ENCODE assay signal across 28 cellular contexts in the genomic region with DNA sequence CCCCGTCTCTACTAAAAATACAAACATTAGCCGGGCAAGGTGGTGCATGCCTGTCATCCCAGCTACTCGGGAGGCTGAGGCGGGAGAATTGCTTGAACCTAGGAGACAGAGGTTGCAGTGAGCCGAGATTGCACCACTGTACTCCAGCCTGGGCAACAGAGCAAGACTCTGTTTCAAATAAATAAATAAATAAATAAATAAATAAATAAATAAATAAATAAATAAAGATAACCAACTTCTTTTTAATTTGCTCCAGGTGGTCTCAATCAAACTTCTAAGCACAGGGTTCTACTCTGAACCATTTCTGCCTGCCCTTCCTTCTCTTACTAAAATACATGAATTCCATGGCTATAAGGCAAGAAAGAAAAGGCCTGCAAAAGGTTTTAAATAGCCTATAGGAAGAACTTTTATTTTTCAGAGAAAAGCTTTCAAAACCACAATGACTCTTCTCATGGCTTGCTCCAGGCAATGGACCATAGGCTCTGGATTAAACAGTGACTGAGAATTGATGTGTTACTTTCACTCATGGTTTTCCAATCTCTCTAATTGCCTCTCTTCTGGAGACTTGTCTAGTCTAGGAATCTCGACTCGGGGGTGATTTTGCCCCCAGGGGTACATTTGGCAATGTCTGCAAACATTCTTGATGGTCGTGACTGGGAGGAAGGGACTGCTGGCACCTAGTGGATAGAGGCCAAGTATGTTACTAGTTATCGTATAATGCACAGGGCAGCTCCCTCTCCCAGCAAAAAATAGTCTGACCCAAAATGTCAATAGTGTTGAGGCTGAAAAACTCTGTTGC.
"Had no signal": no experiment of that assay in that cellular context is flagged by ENCODE, and none has a peak within 500 bp of the region (broad histone marks: within the 10 kb centered on the region; RNA-seq: fewer than 3 reads in every experiment).

No MANE protein-coding gene starts in this region.

- H3K36me3 ChIP-seq: SJSA1 had no signal

- H3K27ac ChIP-seq: body of pancreas, RWPE1, SJSA1 had no signal

- H3K4me3 Mint-ChIP-seq: activated CD8-positive, alpha-beta T cell treated with anti-CD3 and anti-CD28 coated beads, Interleukin-2, amount 10 ng/mL, durations not matched to agents 7 days and 5 days; activated naive CD4-positive, alpha-beta T cell treated with anti-CD3 and anti-CD28 coated beads, Interleukin-2, amount 50 U/mL, for 24 hours; activated T-helper 1 cell treated with anti-CD3 and anti-CD28 coated beads, Interleukin-12 subunit alpha, Interleukin-12 subunit beta, Interleukin-2, Interleukin-4 antibody, amounts not matched to agents 30 ng/mL and 10 ng/mL and 1 ng/mL, durations not matched to agents 14 hours and 24 hours and 36 hours; T-helper 2 cell treated with Interferon-gamma antibody and Interleukin-4, amounts not matched to agents 5 μg/mL and 100 μg/mL, for 36 hours had no signal

- H3K27ac Mint-ChIP-seq: activated CD8-positive, alpha-beta T cell treated with anti-CD3 and anti-CD28 coated beads, Interleukin-2, amount 10 ng/mL, durations not matched to agents 7 days and 5 days; activated naive CD4-positive, alpha-beta T cell treated with anti-CD3 and anti-CD28 coated beads, Interleukin-2, amount 50 U/mL, for 24 hours; activated T-helper 1 cell treated with anti-CD3 and anti-CD28 coated beads, Interleukin-12 subunit alpha, Interleukin-12 subunit beta, Interleukin-2, Interleukin-4 antibody, amounts not matched to agents 30 ng/mL and 10 ng/mL and 1 ng/mL, durations not matched to agents 14 hours and 24 hours and 36 hours; T-helper 2 cell treated with Interferon-gamma antibody and Interleukin-4, amounts not matched to agents 5 μg/mL and 100 μg/mL, for 36 hours had no signal

- H3K4me1 Mint-ChIP-seq: activated naive CD4-positive, alpha-beta T cell treated with anti-CD3 and anti-CD28 coated beads, Interleukin-2, amount 50 U/mL, for 24 hours had no signal

- H3K4me3 ChIP-seq: body of pancreas, K562, SJSA1 had no signal

- H3K36me3 Mint-ChIP-seq: activated naive CD4-positive, alpha-beta T cell treated with anti-CD3 and anti-CD28 coated beads, Interleukin-2, amount 50 U/mL, for 24 hours had no signal

- H3K9me3 Mint-ChIP-seq: activated naive CD4-positive, alpha-beta T cell treated with anti-CD3 and anti-CD28 coated beads, Interleukin-2, amount 50 U/mL, for 24 hours; T-helper 2 cell treated with Interferon-gamma antibody and Interleukin-4, amounts not matched to agents 5 μg/mL and 100 μg/mL, for 36 hours had no signal

- H3K9me3 ChIP-seq: body of pancreas, SJSA1 had no signal

- H3K27me3 ChIP-seq: body of pancreas, SJSA1 had no signal

- H3K4me1 ChIP-seq: SJSA1 had no signal

- DNase-seq: activated CD4-positive, alpha-beta T cell treated with anti-CD3 and anti-CD28 coated beads for 48 hours; activated CD4-positive, alpha-beta T cell treated with anti-CD3 and anti-CD28 coated beads, Interleukin-2, amount 50 U/mL, for 4 hours; activated CD8-positive, alpha-beta memory T cell treated with anti-CD3 and anti-CD28 coated beads, Interleukin-2, amount 50 U/mL, for 48 hours; activated CD8-positive, alpha-beta T cell treated with anti-CD3 and anti-CD28 coated beads, Interleukin-2, amount 10 ng/mL, durations not matched to agents 7 days and 5 days; activated effector memory CD4-positive, alpha-beta T cell treated with Interleukin-2 at 50 U/mL for 16 hours; activated naive CD4-positive, alpha-beta T cell; activated T-cell treated with anti-CD3 and anti-CD28 coated beads, Interleukin-2, amount 50 U/mL, for 1 hour; aorta; body of pancreas; central memory CD4-positive, alpha-beta T cell; Karpas-422; NCI-H1048; NCI-H146; NCI-H187 treated with DMSO at 0.1 percent for 48 hours; NCI-H2081 treated with DMSO at 0.1 percent for 48 hours; NCI-H446; NCI-H524; SHP77; SW 1271 had no signal

- ATAC-seq: activated CD4-positive, CD25-positive, alpha-beta regulatory T cell treated with anti-CD3 and anti-CD28 coated beads, Interleukin-2, amount 50 U/mL, for 24 hours; activated CD8-positive, alpha-beta T cell treated with anti-CD3 and anti-CD28 coated beads, Interleukin-2, amount 10 ng/mL, durations not matched to agents 7 days and 5 days; body of pancreas; K562; Panc1; SK-N-SH treated with all-trans-retinoic acid at 6 μM for 48 hours had no signal
